In the genomic region with DNA sequence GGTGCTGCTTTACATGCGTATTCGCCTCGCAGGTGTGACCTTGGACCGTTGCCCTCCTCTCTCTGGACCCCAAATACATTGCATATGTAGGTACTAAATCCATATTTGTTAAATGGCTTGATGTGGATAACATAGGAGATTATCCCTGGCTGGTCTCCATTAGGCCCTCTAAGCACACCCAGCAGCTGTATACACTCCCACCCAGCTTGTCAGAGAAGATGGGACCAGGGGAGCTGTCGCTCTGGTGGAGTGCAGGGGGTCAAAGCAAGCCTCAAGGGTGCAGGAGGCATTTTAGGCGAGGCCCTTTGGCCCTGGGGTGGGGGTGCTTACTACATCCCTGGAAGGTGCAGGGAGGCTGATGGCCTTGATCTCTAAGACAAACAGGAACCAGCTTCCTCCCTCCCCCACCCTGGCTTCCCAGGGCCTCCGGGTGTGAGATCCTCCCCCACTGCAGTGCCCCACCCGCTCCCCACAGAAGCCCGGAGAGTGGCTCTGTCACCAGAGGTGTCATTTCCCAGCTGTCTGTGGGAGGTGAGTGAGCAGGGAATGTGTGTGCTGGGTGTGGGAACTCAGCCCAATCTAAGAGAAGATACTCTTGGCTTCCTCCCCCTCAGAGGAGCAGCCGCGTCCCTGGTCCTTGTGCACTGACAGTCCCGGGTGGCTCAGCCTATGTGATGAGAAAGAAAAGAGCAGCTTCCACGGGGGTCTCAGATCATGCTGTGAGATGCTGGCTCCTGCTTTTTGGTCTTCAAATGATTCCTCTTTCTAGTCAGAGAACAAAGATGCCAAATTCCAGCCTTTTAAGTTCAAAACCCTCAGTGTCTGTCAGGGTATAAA, we compare ENCODE assay signal across 1 cellular context.
TF ChIP-seq lines count a peak whose summit lies in the region.

No MANE protein-coding gene starts in this region.

TF ChIP-seq in HEK293, 187 proteins besides CTCF, POLR2A, EP300 and RAD21 (continued from another document):
- no peak for TF ChIP-seq ZNF830 (tag by site-specific recombination; IDR thresholded peaks at IDR 0.05; ENCODE audit: low read depth)
- TF ChIP-seq ZBTB17 (tag by site-specific recombination; IDR thresholded peaks at IDR 0.05): peak; percentile 27; the same call in 1 of the 2 replicates
- TF ChIP-seq, protein P1, sequence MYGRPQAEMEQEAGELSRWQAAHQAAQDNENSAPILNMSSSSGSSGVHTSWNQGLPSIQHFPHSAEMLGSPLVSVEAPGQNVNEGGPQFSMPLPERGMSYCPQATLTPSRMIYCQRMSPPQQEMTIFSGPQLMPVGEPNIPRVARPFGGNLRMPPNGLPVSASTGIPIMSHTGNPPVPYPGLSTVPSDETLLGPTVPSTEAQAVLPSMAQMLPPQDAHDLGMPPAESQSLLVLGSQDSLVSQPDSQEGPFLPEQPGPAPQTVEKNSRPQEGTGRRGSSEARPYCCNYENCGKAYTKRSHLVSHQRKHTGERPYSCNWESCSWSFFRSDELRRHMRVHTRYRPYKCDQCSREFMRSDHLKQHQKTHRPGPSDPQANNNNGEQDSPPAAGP (tag by site-specific recombination; IDR thresholded peaks at IDR 0.05): peak; percentile 81; the same call in 1 of the 2 replicates
- peak; percentile 35; the same call in 1 of the 2 replicates for TF ChIP-seq ZBTB8A (tag by site-specific recombination; IDR thresholded peaks at IDR 0.05)
- TF ChIP-seq ZFHX2 (tag by site-specific recombination; conservative IDR thresholded peaks at IDR 0.05): peak; percentile 86
- TF ChIP-seq, protein P2, sequence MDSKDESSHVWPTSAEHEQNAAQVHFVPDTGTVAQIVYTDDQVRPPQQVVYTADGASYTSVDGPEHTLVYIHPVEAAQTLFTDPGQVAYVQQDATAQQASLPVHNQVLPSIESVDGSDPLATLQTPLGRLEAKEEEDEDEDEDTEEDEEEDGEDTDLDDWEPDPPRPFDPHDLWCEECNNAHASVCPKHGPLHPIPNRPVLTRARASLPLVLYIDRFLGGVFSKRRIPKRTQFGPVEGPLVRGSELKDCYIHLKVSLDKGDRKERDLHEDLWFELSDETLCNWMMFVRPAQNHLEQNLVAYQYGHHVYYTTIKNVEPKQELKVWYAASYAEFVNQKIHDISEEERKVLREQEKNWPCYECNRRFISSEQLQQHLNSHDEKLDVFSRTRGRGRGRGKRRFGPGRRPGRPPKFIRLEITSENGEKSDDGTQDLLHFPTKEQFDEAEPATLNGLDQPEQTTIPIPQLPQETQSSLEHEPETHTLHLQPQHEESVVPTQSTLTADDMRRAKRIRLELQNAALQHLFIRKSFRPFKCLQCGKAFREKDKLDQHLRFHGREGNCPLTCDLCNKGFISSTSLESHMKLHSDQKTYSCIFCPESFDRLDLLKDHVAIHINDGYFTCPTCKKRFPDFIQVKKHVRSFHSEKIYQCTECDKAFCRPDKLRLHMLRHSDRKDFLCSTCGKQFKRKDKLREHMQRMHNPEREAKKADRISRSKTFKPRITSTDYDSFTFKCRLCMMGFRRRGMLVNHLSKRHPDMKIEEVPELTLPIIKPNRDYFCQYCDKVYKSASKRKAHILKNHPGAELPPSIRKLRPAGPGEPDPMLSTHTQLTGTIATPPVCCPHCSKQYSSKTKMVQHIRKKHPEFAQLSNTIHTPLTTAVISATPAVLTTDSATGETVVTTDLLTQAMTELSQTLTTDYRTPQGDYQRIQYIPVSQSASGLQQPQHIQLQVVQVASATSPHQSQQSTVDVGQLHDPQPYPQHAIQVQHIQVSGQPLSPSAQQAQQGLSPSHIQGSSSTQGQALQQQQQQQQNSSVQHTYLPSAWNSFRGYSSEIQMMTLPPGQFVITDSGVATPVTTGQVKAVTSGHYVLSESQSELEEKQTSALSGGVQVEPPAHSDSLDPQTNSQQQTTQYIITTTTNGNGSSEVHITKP (tag by site-specific recombination; IDR thresholded peaks at IDR 0.05): peak; percentile 58; the same call in 1 of the 2 replicates
- TF ChIP-seq ZNF530 (tag by site-specific recombination; IDR thresholded peaks at IDR 0.05; ENCODE audit: low read depth): no peak
- no peak for TF ChIP-seq TCF7L2 (IDR thresholded peaks at IDR 0.05; ENCODE audit: borderline replicate concordance, low read depth, low read length)
TF ChIP-seq in HEK293: peak in this region for 28.
